ENCODE assay signal across 8 cellular contexts in the genomic region with DNA sequence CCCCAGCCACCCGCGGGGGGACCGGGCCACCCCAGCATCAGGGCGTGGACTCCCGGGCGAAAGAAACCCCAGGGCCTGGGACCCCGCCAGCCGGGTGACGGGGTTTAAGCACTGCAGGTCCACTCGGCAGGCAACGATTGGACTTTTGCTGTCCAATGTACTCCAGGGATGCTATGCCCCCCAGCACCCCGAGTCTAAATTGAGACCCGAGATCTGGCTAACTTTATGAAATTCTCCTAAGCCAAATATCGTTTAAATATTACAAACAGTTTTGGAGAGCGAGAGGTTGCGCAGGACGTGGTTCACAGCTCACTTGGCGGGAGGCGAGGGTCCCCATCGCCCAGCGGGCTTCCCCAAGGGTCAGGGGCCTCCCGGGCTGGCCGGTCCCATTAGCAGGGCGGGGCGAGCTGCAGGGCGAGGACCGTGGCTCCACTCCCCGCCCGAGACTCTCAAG. TPM values are rescaled to one million over a fixed set of nuclear protein-coding genes. Genes with fewer than 3 reads are reported as not detected.
DNase-seq lines count a peak whose midpoint lies in the region; TF ChIP-seq lines count a peak whose summit lies in the region.

No MANE protein-coding gene starts in this region.

- peaks cover 21% of the 10 kb centered on the region for H3K4me1 ChIP-seq in mammary epithelial cell (ENCODE audit: insufficient read depth, low read length)
- H3K4me1 ChIP-seq in tibial artery = peaks cover 3 to 35% (median 20%) of the 10 kb centered on the region in 4 donors

- H4K20me1 ChIP-seq in mammary epithelial cell (ENCODE audit: insufficient read depth, low read length) = no peaks in the 10 kb centered on the region

- peak overlapping the region; percentile 100 for H3K4me2 ChIP-seq in mammary epithelial cell (ENCODE audit: insufficient read depth, low read depth, low read length)

- in situ Hi-C loops in mammary epithelial cell (cut with MboI; ENCODE audit: low sequenced_read_pairs in 2 of 2) = no loop called here

- DNase-seq in NCI-H1105 treated with DMSO at 0.1 percent for 48 hours (lab: John Stamatoyannopoulos, UW) (peak; percentile 40), NCI-H1105 (lab: John Stamatoyannopoulos, UW) (no peak), mammary epithelial cell (no peak), lower leg skin (ENCODE audit: low spot score in 2 of 2) (no peak), tibial artery (peak in 1 of 2 donors; percentile 42), NCI-H2029 (lab: John Stamatoyannopoulos, UW) (no peak), SK-N-DZ (ENCODE audit: low spot score) (no peak)

- H3K27ac ChIP-seq in KOPT-K1 (ENCODE audit: low read depth, low read length, poor library complexity, severe bottlenecking) = peak overlapping the region; percentile 76
- H3K27ac ChIP-seq in mammary epithelial cell (ENCODE audit: insufficient read depth, low read depth, low read length) = peak overlapping the region; percentile 75
- H3K27ac ChIP-seq in tibial artery = peak overlapping the region; percentile 76 to 81

- H3K9me3 ChIP-seq in KOPT-K1 (ENCODE audit: insufficient read depth, low read length, poor library complexity, severe bottlenecking) = no peaks in the 10 kb centered on the region
- H3K9me3 ChIP-seq in mammary epithelial cell (replicated peaks; ENCODE audit: insufficient read depth, low read length) = no peaks in the 10 kb centered on the region
- H3K9me3 ChIP-seq in tibial artery = no peaks in the 10 kb centered on the region

- WGBS in mammary epithelial cell (ENCODE audit: low coverage, missing lambda C conversion rate) = 8% methylated on average over 6 of the region's 29 CpGs
- WGBS in lower leg skin, 2 donors = 0% methylated on average over 10 to 25 of the region's 29 CpGs

- peaks cover 34% of the 10 kb centered on the region for H3K36me3 ChIP-seq in KOPT-K1 (ENCODE audit: insufficient read depth, low read length)
- H3K36me3 ChIP-seq in mammary epithelial cell (ENCODE audit: insufficient read depth, low read length) = peaks cover 15% of the 10 kb centered on the region
- H3K36me3 ChIP-seq in tibial artery = peaks cover 13 to 34% (median 25%) of the 10 kb centered on the region in 3 donors

- TF ChIP-seq POLR2A in lower leg skin (IDR thresholded peaks at IDR 0.05) = no peak

- CTCF ChIA-PET in mammary epithelial cell (lab: Charles Lee; ENCODE audit: low non-redundant PET) = no interaction called here

- H3K9ac ChIP-seq in mammary epithelial cell (ENCODE audit: insufficient read depth, low read length) = peak overlapping the region; percentile 50

- H3K4me3 ChIP-seq in mammary epithelial cell (replicated peaks in 1 of 3; ENCODE audit: insufficient read depth in 1 of 3, low read depth in 2 of 3, low read length in 3 of 3) (peak overlapping the region; percentile 92 to 95 (median 93)), lower leg skin (ENCODE audit: low read depth, poor library complexity, severe bottlenecking) (peak overlapping the region; percentile 81), tibial artery (peak overlapping the region; percentile 76 to 92)

- no peak for TF ChIP-seq CTCF in mammary epithelial cell (conservative IDR thresholded peaks at IDR 0.05 in 1 of 2, IDR thresholded peaks at IDR 0.05 in 1 of 2; ENCODE audit: extremely low read depth in 1 of 2, insufficient read depth in 1 of 2, low read depth in 1 of 2, low read length in 2 of 2)
- no peak for TF ChIP-seq CTCF in lower leg skin (IDR thresholded peaks at IDR 0.05)
- no peak for TF ChIP-seq CTCF in tibial artery (IDR thresholded peaks at IDR 0.05)

- H3K27me3 ChIP-seq in mammary epithelial cell (ENCODE audit: insufficient read depth, low read length) = no peaks in the 10 kb centered on the region
- no peaks in the 10 kb centered on the region for H3K27me3 ChIP-seq in tibial artery

- H3K79me2 ChIP-seq in mammary epithelial cell (ENCODE audit: insufficient read depth, low read length) = peaks cover 32% of the 10 kb centered on the region

- intact Hi-C loops in mammary epithelial cell (cut with micrococcal nuclease) (no loop called here), lower leg skin (cut with DNase I; ENCODE audit: low total_unique reads) (no loop called here), tibial artery (cut with DNase I; ENCODE audit: low total_unique reads) (no loop called here)

- dilution Hi-C loops in mammary epithelial cell (cut with HindIII; ENCODE audit: low sequenced_read_pairs) = no loop called here

- peak overlapping the region; percentile 93 for H2AFZ ChIP-seq in mammary epithelial cell (ENCODE audit: low read depth, low read length)

- no TSS peak for BruUV-seq in mammary epithelial cell (replicated peaks; lab: Mats Ljungman, UMichigan)

RNA-seq across cellular contexts. Expression of gene MRPS2, which starts 0.4 kb away (rescaled TPM):
- total RNA-seq in mammary epithelial cell (10 to 100 TPM; 21.5 to 46.2 TPM), lower leg skin (10 to 100 TPM; 41.3 to 61.6 (median 49.7) TPM)
- 193 TPM for polyA plus RNA-seq in mammary epithelial cell
- polyA minus RNA-seq in mammary epithelial cell = 125 TPM
- 40.1 and 50.5 TPM in 2 replicates for polyA plus RNA-seq in SK-N-DZ (2014; cell fraction: cytosol; rRNA removed)
- polyA plus RNA-seq in SK-N-DZ (2014; cell fraction: nucleus; rRNA removed) = 49.8 and 53.5 TPM in 2 replicates

RNA-seq across cellular contexts. Expression of gene PPP1R26, which starts 20.5 kb away (rescaled TPM):
- 10 to 100 TPM; 13.2 to 17.2 TPM for total RNA-seq in mammary epithelial cell
- polyA plus RNA-seq in mammary epithelial cell = 4.8 TPM
- 12.7 TPM for polyA minus RNA-seq in mammary epithelial cell
- total RNA-seq in lower leg skin = 10 to 100 TPM in 1 of 4 donors, 1 to 10 TPM in 3; 8.4 to 11.5 (median 9.2) TPM
- 4.4 and 5.8 TPM in 2 replicates for polyA plus RNA-seq in SK-N-DZ (2014; cell fraction: cytosol; rRNA removed)
- polyA plus RNA-seq in SK-N-DZ (2014; cell fraction: nucleus; rRNA removed) = 5.9 and 6.0 TPM in 2 replicates

RNA-seq across cellular contexts. Expression of gene LCN1, which starts 21.1 kb away (rescaled TPM):
- total RNA-seq in mammary epithelial cell (not detected), lower leg skin (not detected)
- polyA plus RNA-seq in mammary epithelial cell = not detected
- polyA minus RNA-seq in mammary epithelial cell = not detected
- polyA plus RNA-seq in SK-N-DZ (2014; cell fraction: cytosol; rRNA removed) = not detected in 2 replicates
- polyA plus RNA-seq in SK-N-DZ (2014; cell fraction: nucleus; rRNA removed) = not detected in 2 replicates

RNA-seq across cellular contexts. Expression of gene OBP2A, which starts 45.8 kb away (rescaled TPM):
- total RNA-seq in mammary epithelial cell (not detected), lower leg skin (1 to 10 TPM in 2 of 4 donors, not detected in 2; 4.7 to 6.6 TPM)
- not detected for polyA plus RNA-seq in mammary epithelial cell
- polyA minus RNA-seq in mammary epithelial cell = not detected
- not detected in 2 replicates for polyA plus RNA-seq in SK-N-DZ (2014; cell fraction: cytosol; rRNA removed)
- not detected in 2 replicates for polyA plus RNA-seq in SK-N-DZ (2014; cell fraction: nucleus; rRNA removed)
